9 cellular contexts compared by ENCODE assay signal in the genomic region with DNA sequence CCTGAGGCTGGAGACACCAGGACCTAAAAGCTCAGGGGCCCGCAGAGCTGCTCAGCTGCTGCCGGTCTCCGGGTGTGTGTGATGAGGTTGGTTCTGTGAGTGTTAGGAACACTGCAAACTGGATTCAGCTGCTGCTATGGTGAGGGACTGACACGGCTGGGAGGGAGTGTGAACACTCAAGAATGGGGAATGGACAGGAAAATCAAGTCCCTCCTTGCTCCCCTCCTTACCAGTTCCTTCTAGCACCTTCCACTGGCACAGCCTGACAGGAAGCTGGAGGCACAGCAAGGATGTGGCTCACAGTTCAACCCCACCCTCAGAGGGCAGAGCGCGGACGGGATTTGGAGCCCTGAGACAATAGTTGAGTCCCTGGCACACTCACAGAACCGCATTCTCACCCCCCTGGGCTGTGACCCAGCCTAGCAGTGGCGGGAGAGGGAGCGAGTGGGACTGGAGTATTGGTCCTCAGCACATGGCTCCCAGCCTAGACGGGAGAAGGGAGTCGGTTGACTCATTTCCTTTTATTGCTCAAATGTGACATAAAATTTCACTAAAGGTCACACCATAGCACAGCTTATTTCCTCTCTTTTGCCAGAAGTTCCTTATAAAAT. TPM values are rescaled to one million over a fixed set of nuclear protein-coding genes. Genes with fewer than 3 reads are reported as not detected.
A peak's percentile ranks its signal among the peaks of the same experiment; 100 is the strongest.
DNase-seq lines count a peak whose midpoint lies in the region; ATAC-seq, FAIRE-seq and TF ChIP-seq lines count a peak whose summit lies in the region.
"Had no signal": no experiment of that assay in that cellular context is flagged by ENCODE, and none has a peak within 500 bp of the region (broad histone marks: within the 10 kb centered on the region; RNA-seq: fewer than 3 reads in every experiment).

No MANE protein-coding gene starts in this region.

- peaks cover 0 to 12% of the 10 kb centered on the region in 2 donors for H3K9me3 Mint-ChIP-seq in stimulated activated naive CD8-positive, alpha-beta T cell treated with anti-CD3 and anti-CD28 coated beads, Interleukin-15, amount 100 ng/mL, for 72 hours

- CTCF ChIA-PET in A549 (lab: Yijun Ruan, JAX) = interaction anchor here (0.5 to 5.8 kb wide), 19 partner anchors 11 to 1207 kb away, joined by 3 to 67 read pairs (median 4); a partner anchor contains a TSS

- no peaks in the 10 kb centered on the region for H3K9me3 ChIP-seq in A549

- peak overlapping the region; percentile 69 to 80 for H3K27ac ChIP-seq in A549

- TF ChIP-seq CTCF in A549 (IDR thresholded peaks at IDR 0.05) = no peak
- no peak for TF ChIP-seq CTCF in fibroblast of mammary gland (conservative IDR thresholded peaks at IDR 0.05; ENCODE audit: control insufficient read depth, insufficient read depth, low read depth, low read length)

- no peak for TF ChIP-seq POLR2A in A549 (IDR thresholded peaks at IDR 0.05; ENCODE audit: low read length)

- no peak overlapping the region for H3K27ac Mint-ChIP-seq in stimulated activated naive CD8-positive, alpha-beta T cell treated with anti-CD3 and anti-CD28 coated beads, Interleukin-15, amount 100 ng/mL, for 72 hours

- POLR2A ChIA-PET in A549 (lab: Yijun Ruan, JAX) = no interaction called here

- DNase-seq in A549 (ENCODE audit: low read depth in 1 of 2, low spot score in 1 of 2) (no peak), NCI-H460 (ENCODE audit: extremely low read depth, low read depth) (peak; percentile 66), fibroblast of mammary gland (ENCODE audit: low read depth) (peak; percentile 85), occipital lobe (lab: John Stamatoyannopoulos, UW) (peak; percentile 27), COLO668 (lab: John Stamatoyannopoulos, UW; ENCODE audit: unreplicated experiment) (no peak), NCI-H146 treated with DMSO at 0.1 percent for 48 hours (lab: John Stamatoyannopoulos, UW; ENCODE audit: unreplicated experiment) (no peak), HuH-7.5 (ENCODE audit: low spot score) (no peak)
- no peak for DNase-seq in stimulated activated naive CD8-positive, alpha-beta T cell treated with anti-CD3 and anti-CD28 coated beads, Interleukin-15, amount 100 ng/mL, for 72 hours
- DNase-seq: NCI-H2171 had no signal

- no peak for ATAC-seq in A549
- no peak for ATAC-seq in stimulated activated naive CD8-positive, alpha-beta T cell treated with anti-CD3 and anti-CD28 coated beads, Interleukin-15, amount 100 ng/mL, for 72 hours

- no peaks in the 10 kb centered on the region for H3K4me1 Mint-ChIP-seq in stimulated activated naive CD8-positive, alpha-beta T cell treated with anti-CD3 and anti-CD28 coated beads, Interleukin-15, amount 100 ng/mL, for 72 hours

- TF ChIP-seq RAD21 in A549 (conservative IDR thresholded peaks at IDR 0.05 in 1 of 2, IDR thresholded peaks at IDR 0.05 in 1 of 2) = no peak

- TF ChIP-seq EP300 in A549 (IDR thresholded peaks at IDR 0.05) = no peak

- H3K4me1 ChIP-seq in A549 = peaks cover 16% of the 10 kb centered on the region

- WGBS in A549 (ENCODE audit: missing lambda C conversion rate) = 72% methylated on average over 12 of the region's 12 CpGs

- peak overlapping the region; percentile 32; the same call in 2 of the 3 replicates for H3K4me2 ChIP-seq in A549

- H3K4me3 ChIP-seq in A549 (no peak overlapping the region), fibroblast of mammary gland (ENCODE audit: control insufficient read depth, low read depth, low read length) (no peak overlapping the region)

- H3K4me3 Mint-ChIP-seq in stimulated activated naive CD8-positive, alpha-beta T cell treated with anti-CD3 and anti-CD28 coated beads, Interleukin-15, amount 100 ng/mL, for 72 hours = no peak overlapping the region

- no peak for FAIRE-seq in A549 (lab: Jason Lieb, UNC)

- H3K27me3 Mint-ChIP-seq in stimulated activated naive CD8-positive, alpha-beta T cell treated with anti-CD3 and anti-CD28 coated beads, Interleukin-15, amount 100 ng/mL, for 72 hours = peaks cover 12% of the 10 kb centered on the region

TF ChIP-seq in A549, 52 proteins besides CTCF, POLR2A, EP300 and RAD21:
- TF ChIP-seq FOSL2 (IDR thresholded peaks at IDR 0.05) (no peak), FOSL2 (CRISPR knock-in tag; IDR thresholded peaks at IDR 0.05) (no peak), CBX2 (IDR thresholded peaks at IDR 0.05; ENCODE audit: borderline replicate concordance, low read depth) (no peak), POLR2AphosphoS2 (conservative IDR thresholded peaks at IDR 0.05; ENCODE audit: low read length) (no peak), CEBPB (IDR thresholded peaks at IDR 0.05) (no peak), FOXS1 (CRISPR knock-in tag; IDR thresholded peaks at IDR 0.05) (no peak), HOXA7 (CRISPR knock-in tag; IDR thresholded peaks at IDR 0.05) (no peak), TP53 (CRISPR knock-in tag; IDR thresholded peaks at IDR 0.05) (no peak), CHD2 (IDR thresholded peaks at IDR 0.05; ENCODE audit: low read length, partially characterized antibody) (no peak), NPAS2 (CRISPR knock-in tag; IDR thresholded peaks at IDR 0.05; ENCODE audit: borderline replicate concordance) (no peak), GATA3 (IDR thresholded peaks at IDR 0.05; ENCODE audit: borderline replicate concordance) (no peak), PHF8 (IDR thresholded peaks at IDR 0.05; ENCODE audit: borderline replicate concordance, low read depth) (no peak)
- TF ChIP-seq, protein P1, sequence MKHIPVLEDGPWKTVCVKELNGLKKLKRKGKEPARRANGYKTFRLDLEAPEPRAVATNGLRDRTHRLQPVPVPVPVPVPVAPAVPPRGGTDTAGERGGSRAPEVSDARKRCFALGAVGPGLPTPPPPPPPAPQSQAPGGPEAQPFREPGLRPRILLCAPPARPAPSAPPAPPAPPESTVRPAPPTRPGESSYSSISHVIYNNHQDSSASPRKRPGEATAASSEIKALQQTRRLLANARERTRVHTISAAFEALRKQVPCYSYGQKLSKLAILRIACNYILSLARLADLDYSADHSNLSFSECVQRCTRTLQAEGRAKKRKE (CRISPR knock-in tag; IDR thresholded peaks at IDR 0.05; ENCODE audit: low read depth) = no peak
- TF ChIP-seq, protein P2, sequence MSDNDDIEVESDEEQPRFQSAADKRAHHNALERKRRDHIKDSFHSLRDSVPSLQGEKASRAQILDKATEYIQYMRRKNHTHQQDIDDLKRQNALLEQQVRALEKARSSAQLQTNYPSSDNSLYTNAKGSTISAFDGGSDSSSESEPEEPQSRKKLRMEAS (IDR thresholded peaks at IDR 0.05) = no peak
- TF ChIP-seq, protein P3, sequence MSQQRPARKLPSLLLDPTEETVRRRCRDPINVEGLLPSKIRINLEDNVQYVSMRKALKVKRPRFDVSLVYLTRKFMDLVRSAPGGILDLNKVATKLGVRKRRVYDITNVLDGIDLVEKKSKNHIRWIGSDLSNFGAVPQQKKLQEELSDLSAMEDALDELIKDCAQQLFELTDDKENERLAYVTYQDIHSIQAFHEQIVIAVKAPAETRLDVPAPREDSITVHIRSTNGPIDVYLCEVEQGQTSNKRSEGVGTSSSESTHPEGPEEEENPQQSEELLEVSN (IDR thresholded peaks at IDR 0.05; ENCODE audit: borderline replicate concordance, low read depth) = no peak
- TF ChIP-seq, protein P4, sequence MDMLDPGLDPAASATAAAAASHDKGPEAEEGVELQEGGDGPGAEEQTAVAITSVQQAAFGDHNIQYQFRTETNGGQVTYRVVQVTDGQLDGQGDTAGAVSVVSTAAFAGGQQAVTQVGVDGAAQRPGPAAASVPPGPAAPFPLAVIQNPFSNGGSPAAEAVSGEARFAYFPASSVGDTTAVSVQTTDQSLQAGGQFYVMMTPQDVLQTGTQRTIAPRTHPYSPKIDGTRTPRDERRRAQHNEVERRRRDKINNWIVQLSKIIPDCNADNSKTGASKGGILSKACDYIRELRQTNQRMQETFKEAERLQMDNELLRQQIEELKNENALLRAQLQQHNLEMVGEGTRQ (IDR thresholded peaks at IDR 0.05) = no peak
- TF ChIP-seq, protein P5, sequence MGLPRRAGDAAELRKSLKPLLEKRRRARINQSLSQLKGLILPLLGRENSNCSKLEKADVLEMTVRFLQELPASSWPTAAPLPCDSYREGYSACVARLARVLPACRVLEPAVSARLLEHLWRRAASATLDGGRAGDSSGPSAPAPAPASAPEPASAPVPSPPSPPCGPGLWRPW (IDR thresholded peaks at IDR 0.05) = no peak

RNA-seq across cellular contexts. Expression of a gene that starts 42.5 kb away (rescaled TPM):
- polyA plus RNA-seq in A549 (2011; rRNA removed) (not detected in 2 replicates), A549 (2017; fragmentation: RNase III; extraction: RNeasy Plus Mini Kit Qiagen cat#74134 plus additional on column Dnase treatment) (not detected in 3 replicates)
- not detected in 2 replicates for polyA plus RNA-seq in A549 (2012; cell fraction: cytosol; rRNA removed)
- not detected in 2 replicates for polyA plus RNA-seq in A549 (2012; cell fraction: nucleus; rRNA removed)
- polyA minus RNA-seq in A549 (2011; rRNA and poly(A)+ RNA removed) = not detected in 2 replicates
- total RNA-seq in NCI-H460 (2014; rRNA removed; shearing (Covaris generic)) = not detected in 2 replicates
- not detected in 2 replicates for polyA plus RNA-seq in NCI-H460 (2014; cell fraction: nucleus; rRNA removed)
- total RNA-seq in occipital lobe = not detected

Comparison
In these comparisons a context has a peak if more than half of its experiments do, and no peak if none do; other contexts are left out.
1. DNase-seq: peak in NCI-H460 (single experiment), fibroblast of mammary gland (single experiment) and occipital lobe (single experiment); none in A549 (0 of 2), COLO668 (single experiment), stimulated activated naive CD8-positive, alpha-beta T cell treated with anti-CD3 and anti-CD28 coated beads, Interleukin-15, amount 100 ng/mL, for 72 hours (0 of 2), NCI-H146 treated with DMSO at 0.1 percent for 48 hours (single experiment) and HuH-7.5 (single experiment).